Comparison of ENCODE assay signal across 10 cellular contexts in the genomic region with DNA sequence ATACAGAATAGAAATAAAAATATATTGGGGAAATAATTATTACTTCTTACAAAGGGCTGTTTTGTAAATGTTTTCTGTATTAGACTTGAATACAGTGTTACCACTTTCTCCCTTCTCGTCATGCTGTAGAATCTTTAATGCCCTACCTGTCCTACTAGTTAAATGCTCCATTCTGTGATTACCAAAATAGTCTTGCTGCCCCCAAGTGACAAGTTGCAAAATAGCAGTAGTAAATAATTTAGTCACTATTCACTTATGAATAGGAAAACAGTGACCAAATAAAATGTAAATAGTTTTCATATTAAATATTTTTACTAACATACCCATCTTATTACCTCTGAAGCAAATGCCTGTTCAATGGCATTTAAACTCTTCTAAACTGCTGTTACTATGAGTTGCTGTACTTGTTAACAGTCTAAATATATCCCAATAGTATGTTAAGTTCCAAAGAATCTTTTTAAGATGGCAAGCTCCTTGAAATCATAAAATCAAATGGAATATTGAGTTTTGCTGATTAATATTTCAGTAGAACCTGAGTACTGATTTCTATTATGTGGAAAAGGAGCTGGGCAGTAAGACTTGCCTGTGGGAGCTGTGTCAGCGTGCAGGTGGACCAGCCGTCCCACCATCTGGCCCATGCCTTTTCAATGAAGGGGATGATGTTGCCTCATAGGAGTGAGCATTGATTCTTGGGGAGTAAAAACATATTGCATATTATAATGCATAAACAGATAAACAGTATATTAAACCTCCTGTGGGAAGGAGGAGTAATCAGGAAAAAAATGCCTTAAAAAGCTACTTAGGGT. TPM values are rescaled to one million over a fixed set of nuclear protein-coding genes. Genes with fewer than 3 reads are reported as not detected.
A peak's percentile ranks its signal among the peaks of the same experiment; 100 is the strongest.
DNase-seq lines count a peak whose midpoint lies in the region; ATAC-seq and TF ChIP-seq lines count a peak whose summit lies in the region.
"Had no signal": no experiment of that assay in that cellular context is flagged by ENCODE, and none has a peak within 500 bp of the region (broad histone marks: within the 10 kb centered on the region; RNA-seq: fewer than 3 reads in every experiment).

No MANE protein-coding gene starts in this region.

- peaks cover 0 to 19% of the 10 kb centered on the region in 2 donors for H3K36me3 ChIP-seq in gastrocnemius medialis

- H3K27ac Mint-ChIP-seq in T-helper 17 cell (no peak overlapping the region), T-cell (no peak overlapping the region)

- no peak overlapping the region for H3K27ac ChIP-seq in gastrocnemius medialis
- H3K27ac ChIP-seq: HL-60 had no signal

- CTCF ChIA-PET in T-cell (lab: Charles Lee), result interaction anchor here (0.6 to 0.8 kb wide), 3 partner anchors 493 to 514 kb away, joined by 3 to 7 read pairs (median 4); no protein-coding TSS in a partner anchor

- intact Hi-C loops in gastrocnemius medialis (cut with DNase I; ENCODE audit: low total_unique reads), result loop anchor here (1.0 kb wide), 2 partner anchors 181 to 511 kb away; no protein-coding TSS in a partner anchor

- POLR2A ChIA-PET in T-cell (lab: Charles Lee), result no interaction called here

- TF ChIP-seq CTCF in epithelial cell of esophagus (IDR thresholded peaks at IDR 0.05; ENCODE audit: insufficient read depth, low read depth, low read length, missing control alignments) (peak; percentile 61), gastrocnemius medialis (IDR thresholded peaks at IDR 0.05 in 4 of 5, conservative IDR thresholded peaks at IDR 0.05 in 1 of 5) (peak in 4 of 5 experiments; percentile 20 to 57 (median 36))

- H3K4me3 Mint-ChIP-seq in T-helper 17 cell (no peak overlapping the region), T-cell (no peak overlapping the region)

- no peaks in the 10 kb centered on the region for H3K4me1 ChIP-seq in gastrocnemius medialis

- H3K27me3 ChIP-seq in gastrocnemius medialis, result no peaks in the 10 kb centered on the region

- H3K36me3 Mint-ChIP-seq in T-helper 17 cell (ENCODE audit: low read depth) (peaks cover 12% of the 10 kb centered on the region), T-cell (peaks cover 43% of the 10 kb centered on the region)

- H3K9me3 ChIP-seq in gastrocnemius medialis (no peaks in the 10 kb centered on the region), T-helper 17 cell (ENCODE audit: control insufficient read depth, low read length, poor library complexity, severe bottlenecking) (no peaks in the 10 kb centered on the region)

- H3K4me3 ChIP-seq in epithelial cell of esophagus (ENCODE audit: low read length) (no peak overlapping the region), gastrocnemius medialis (no peak overlapping the region)

- DNase-seq in ACHN, result peak; percentile 49
- peak; percentile 85 for DNase-seq in G401 (ENCODE audit: low spot score)
- peak; percentile 3 for DNase-seq in NCI-H774 (lab: John Stamatoyannopoulos, UW)
- peak; percentile 63 for DNase-seq in epithelial cell of esophagus (ENCODE audit: low read depth)
- DNase-seq in gastrocnemius medialis, result no peak
- DNase-seq in T-helper 17 cell, result no peak
- DNase-seq in T-cell, result no peak
- DNase-seq in activated CD4-positive, alpha-beta T cell treated with anti-CD3 and anti-CD28 coated beads, Interleukin-2, amount 50 U/mL, for 1 hour, result no peak

- H3K27me3 Mint-ChIP-seq in T-helper 17 cell, result no peaks in the 10 kb centered on the region
- no peaks in the 10 kb centered on the region for H3K27me3 Mint-ChIP-seq in T-cell

- peak in 1 of 2 donors; percentile 61 for ATAC-seq in gastrocnemius medialis
- ATAC-seq in T-helper 17 cell, result no peak
- ATAC-seq in T-cell (replicated peaks in 1 of 4), result no peak

- TF ChIP-seq POLR2A in gastrocnemius medialis (IDR thresholded peaks at IDR 0.05), result no peak

- in situ Hi-C loops in ACHN (cut with HindIII; ENCODE audit: low pct_ligation_motif_present, low pct_unique_long_range_greater_than_20kb, low sequenced_read_pairs) (no loop called here), G401 (cut with HindIII; ENCODE audit: low sequenced_read_pairs) (no loop called here), gastrocnemius medialis (cut with MboI; ENCODE audit: low sequenced_read_pairs in 4 of 4) (no loop called here)

- H3K9me3 Mint-ChIP-seq in T-cell, result peaks cover 0 to 3% (median 0%) of the 10 kb centered on the region in 3 donors

- peaks cover 4% of the 10 kb centered on the region for H3K4me1 Mint-ChIP-seq in T-helper 17 cell
- H3K4me1 Mint-ChIP-seq in T-cell, result no peaks in the 10 kb centered on the region

RNA-seq across cellular contexts. Expression of a gene that starts 18.1 kb away (rescaled TPM):
- total RNA-seq in G401 (2014; rRNA removed; shearing (Covaris generic)), result not detected in 2 replicates
- total RNA-seq in gastrocnemius medialis, result under 1 TPM in 2 of 4 donors, not detected in 2; 0.13 to 0.25 TPM
- under 1 TPM in 1 of 2 donors, not detected in 1; 0.13 TPM for total RNA-seq in T-helper 17 cell
- not detected for total RNA-seq in T-cell
- total RNA-seq: glomerular endothelial cell had no signal

Comparison
In these comparisons a context has a peak if more than half of its experiments do, and no peak if none do; other contexts are left out.
1. DNase-seq: peak in ACHN (single experiment), G401 (single experiment), NCI-H774 (single experiment) and epithelial cell of esophagus (single experiment); none in gastrocnemius medialis (0 of 2), T-helper 17 cell (0 of 3), T-cell (0 of 34) and activated CD4-positive, alpha-beta T cell treated with anti-CD3 and anti-CD28 coated beads, Interleukin-2, amount 50 U/mL, for 1 hour (single experiment).